In genomic region chr5:111223086-111223789, GRCh38 we compare ENCODE assay signal across 8 cellular contexts. TPM values are rescaled to one million over a fixed set of nuclear protein-coding genes. Genes with fewer than 3 reads are reported as not detected.
A peak's percentile ranks its signal among the peaks of the same experiment; 100 is the strongest.
DNase-seq lines count a peak whose midpoint lies in the region; ATAC-seq, FAIRE-seq and TF ChIP-seq lines count a peak whose summit lies in the region.

No MANE protein-coding gene starts in this region.

- ATAC-seq in SK-N-SH treated with all-trans-retinoic acid at 6 μM for 48 hours, result peak; percentile 11; the same call in 1 of the 3 replicates
- no peak for ATAC-seq in stimulated activated memory B cell treated with anti-CD40 and anti-IgM and Interleukin-4, amounts not matched to agents 10 μg/mL and 1 μg/mL and 100 μg/mL, for 72 hours
- no peak for ATAC-seq in HG02938 (IDR thresholded peaks at IDR 0.05; ENCODE audit: unreplicated experiment)
- no peak for ATAC-seq in GM19467 (IDR thresholded peaks at IDR 0.05; ENCODE audit: unreplicated experiment)

- H3K27me3 ChIP-seq in ACC112 (ENCODE audit: insufficient read depth, low read length), result no peaks in the 10 kb centered on the region

- peaks cover 10% of the 10 kb centered on the region for H3K4me1 Mint-ChIP-seq in stimulated activated memory B cell treated with anti-CD40 and anti-IgM and Interleukin-4, amounts not matched to agents 10 μg/mL and 1 μg/mL and 100 μg/mL, for 72 hours

- H3K27me3 Mint-ChIP-seq in stimulated activated memory B cell treated with anti-CD40 and anti-IgM and Interleukin-4, amounts not matched to agents 10 μg/mL and 1 μg/mL and 100 μg/mL, for 72 hours, result peaks cover 68% of the 10 kb centered on the region

- H3K27ac Mint-ChIP-seq in stimulated activated memory B cell treated with anti-CD40 and anti-IgM and Interleukin-4, amounts not matched to agents 10 μg/mL and 1 μg/mL and 100 μg/mL, for 72 hours, result no peak overlapping the region

- H3K36me3 Mint-ChIP-seq in stimulated activated memory B cell treated with anti-CD40 and anti-IgM and Interleukin-4, amounts not matched to agents 10 μg/mL and 1 μg/mL and 100 μg/mL, for 72 hours, result no peaks in the 10 kb centered on the region

- H3K79me2 ChIP-seq in ACC112 (ENCODE audit: control insufficient read depth, insufficient read depth, low read length, unreplicated experiment), result no peaks in the 10 kb centered on the region

- peak overlapping the region; percentile 94 for H2AFZ ChIP-seq in ACC112 (ENCODE audit: low read length, unreplicated experiment)

- H3K9me3 Mint-ChIP-seq in stimulated activated memory B cell treated with anti-CD40 and anti-IgM and Interleukin-4, amounts not matched to agents 10 μg/mL and 1 μg/mL and 100 μg/mL, for 72 hours, result no peaks in the 10 kb centered on the region

- peaks cover 10% of the 10 kb centered on the region for H3K4me1 ChIP-seq in ACC112 (ENCODE audit: control insufficient read depth, insufficient read depth, low read length, unreplicated experiment)

- no peak for TF ChIP-seq CTCF in fibroblast of villous mesenchyme (IDR thresholded peaks at IDR 0.05; ENCODE audit: insufficient read depth, low read depth, low read length)

- H3K27ac ChIP-seq in ACC112 (ENCODE audit: low read depth, low read length), result no peak overlapping the region

- no peaks in the 10 kb centered on the region for H3K36me3 ChIP-seq in ACC112 (ENCODE audit: insufficient read depth, low read length)

- H3K4me3 Mint-ChIP-seq in stimulated activated memory B cell treated with anti-CD40 and anti-IgM and Interleukin-4, amounts not matched to agents 10 μg/mL and 1 μg/mL and 100 μg/mL, for 72 hours, result peak overlapping the region; percentile 88

- H3K4me3 ChIP-seq in ACC112 (ENCODE audit: low read depth, low read length) (peak overlapping the region; percentile 86), fibroblast of villous mesenchyme (ENCODE audit: low read depth, low read length) (peak overlapping the region; percentile 54)

- DNase-seq in GM19239 (ENCODE audit: insufficient read length, low spot score), result no peak
- DNase-seq in fibroblast of villous mesenchyme (ENCODE audit: low read depth), result no peak
- no peak for DNase-seq in stimulated activated CD4-positive, alpha-beta T cell treated with anti-CD3 and anti-CD28 coated beads, Interleukin-2, amount 100 ng/mL, for 24 hours

- peak; percentile 62 for FAIRE-seq in GM19239 (lab: Jason Lieb, UNC)

TF ChIP-seq in SK-N-SH treated with all-trans-retinoic acid at 6 μM for 48 hours, 23 proteins besides CTCF, POLR2A, EP300 and RAD21:
- TF ChIP-seq PPARA (CRISPR knock-in tag; IDR thresholded peaks at IDR 0.05; ENCODE audit: borderline replicate concordance) (no peak), ZNF565 (CRISPR knock-in tag; conservative IDR thresholded peaks at IDR 0.05; ENCODE audit: low read depth) (no peak)
- TF ChIP-seq, protein P1, sequence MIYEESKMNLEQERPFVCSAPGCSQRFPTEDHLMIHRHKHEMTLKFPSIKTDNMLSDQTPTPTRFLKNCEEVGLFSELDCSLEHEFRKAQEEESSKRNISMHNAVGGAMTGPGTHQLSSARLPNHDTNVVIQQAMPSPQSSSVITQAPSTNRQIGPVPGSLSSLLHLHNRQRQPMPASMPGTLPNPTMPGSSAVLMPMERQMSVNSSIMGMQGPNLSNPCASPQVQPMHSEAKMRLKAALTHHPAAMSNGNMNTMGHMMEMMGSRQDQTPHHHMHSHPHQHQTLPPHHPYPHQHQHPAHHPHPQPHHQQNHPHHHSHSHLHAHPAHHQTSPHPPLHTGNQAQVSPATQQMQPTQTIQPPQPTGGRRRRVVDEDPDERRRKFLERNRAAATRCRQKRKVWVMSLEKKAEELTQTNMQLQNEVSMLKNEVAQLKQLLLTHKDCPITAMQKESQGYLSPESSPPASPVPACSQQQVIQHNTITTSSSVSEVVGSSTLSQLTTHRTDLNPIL (CRISPR knock-in tag; IDR thresholded peaks at IDR 0.05; ENCODE audit: low read depth), result no peak

RNA-seq across cellular contexts. Expression of gene CAMK4, which starts 0.9 kb away (rescaled TPM):
- 1.3 and 3.2 TPM in 2 replicates for total RNA-seq in fibroblast of villous mesenchyme
